Comparison of ENCODE assay signal across 1 cellular context in the genomic region with DNA sequence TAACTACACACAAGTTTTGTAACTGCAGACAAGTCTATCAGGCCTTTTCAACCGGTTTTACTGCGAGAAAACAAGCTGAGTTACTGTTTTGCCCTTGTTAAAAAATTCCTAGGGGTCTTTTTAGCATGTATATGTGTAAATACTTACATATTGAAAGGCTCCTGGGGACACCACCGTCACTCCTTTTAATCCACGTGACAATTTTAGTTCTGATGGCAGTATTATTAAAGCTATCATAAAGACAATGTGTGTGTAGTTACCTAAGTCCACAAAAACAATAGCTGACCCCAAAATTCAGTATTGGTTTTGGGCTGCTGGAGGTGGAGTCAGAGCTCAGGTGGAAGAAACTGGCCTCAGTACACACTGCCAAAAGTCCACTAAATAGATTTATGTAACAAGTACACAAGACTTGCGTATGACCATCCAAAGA.
TF ChIP-seq lines count a peak whose summit lies in the region.

No MANE protein-coding gene starts in this region.

TF ChIP-seq in HepG2, 621 proteins besides CTCF, POLR2A, EP300 and RAD21 (continued from another document):
- TF ChIP-seq, protein P1, sequence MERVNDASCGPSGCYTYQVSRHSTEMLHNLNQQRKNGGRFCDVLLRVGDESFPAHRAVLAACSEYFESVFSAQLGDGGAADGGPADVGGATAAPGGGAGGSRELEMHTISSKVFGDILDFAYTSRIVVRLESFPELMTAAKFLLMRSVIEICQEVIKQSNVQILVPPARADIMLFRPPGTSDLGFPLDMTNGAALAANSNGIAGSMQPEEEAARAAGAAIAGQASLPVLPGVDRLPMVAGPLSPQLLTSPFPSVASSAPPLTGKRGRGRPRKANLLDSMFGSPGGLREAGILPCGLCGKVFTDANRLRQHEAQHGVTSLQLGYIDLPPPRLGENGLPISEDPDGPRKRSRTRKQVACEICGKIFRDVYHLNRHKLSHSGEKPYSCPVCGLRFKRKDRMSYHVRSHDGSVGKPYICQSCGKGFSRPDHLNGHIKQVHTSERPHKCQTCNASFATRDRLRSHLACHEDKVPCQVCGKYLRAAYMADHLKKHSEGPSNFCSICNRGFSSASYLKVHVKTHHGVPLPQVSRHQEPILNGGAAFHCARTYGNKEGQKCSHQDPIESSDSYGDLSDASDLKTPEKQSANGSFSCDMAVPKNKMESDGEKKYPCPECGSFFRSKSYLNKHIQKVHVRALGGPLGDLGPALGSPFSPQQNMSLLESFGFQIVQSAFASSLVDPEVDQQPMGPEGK (CRISPR knock-in tag; IDR thresholded peaks at IDR 0.05): no peak
- TF ChIP-seq RXRB (CRISPR knock-in tag; IDR thresholded peaks at IDR 0.05; ENCODE audit: borderline replicate concordance): peak; percentile 28; the same call in 1 of the 2 replicates
- no peak for TF ChIP-seq JUNB (CRISPR knock-in tag; IDR thresholded peaks at IDR 0.05; ENCODE audit: borderline replicate concordance)
- no peak for TF ChIP-seq ZNF33B (CRISPR knock-in tag; IDR thresholded peaks at IDR 0.05)
- 0 out of 2 replicates have a peak, but pooled peaks have one; percentile 2 for TF ChIP-seq ZNF629 (CRISPR knock-in tag; conservative IDR thresholded peaks at IDR 0.05)
- TF ChIP-seq, protein P2, sequence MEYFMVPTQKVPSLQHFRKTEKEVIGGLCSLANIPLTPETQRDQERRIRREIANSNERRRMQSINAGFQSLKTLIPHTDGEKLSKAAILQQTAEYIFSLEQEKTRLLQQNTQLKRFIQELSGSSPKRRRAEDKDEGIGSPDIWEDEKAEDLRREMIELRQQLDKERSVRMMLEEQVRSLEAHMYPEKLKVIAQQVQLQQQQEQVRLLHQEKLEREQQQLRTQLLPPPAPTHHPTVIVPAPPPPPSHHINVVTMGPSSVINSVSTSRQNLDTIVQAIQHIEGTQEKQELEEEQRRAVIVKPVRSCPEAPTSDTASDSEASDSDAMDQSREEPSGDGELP (IDR thresholded peaks at IDR 0.05; ENCODE audit: borderline replicate concordance, low read depth): peak; percentile 27; the same call in 1 of the 2 replicates
- no peak for TF ChIP-seq FOXP1 (IDR thresholded peaks at IDR 0.05)
- TF ChIP-seq FOXP1 (CRISPR knock-in tag; IDR thresholded peaks at IDR 0.05): peak; percentile 63; the same call in 1 of the 2 replicates
- no peak for TF ChIP-seq ZNF44 (CRISPR knock-in tag; IDR thresholded peaks at IDR 0.05)
- TF ChIP-seq ZNF335 (CRISPR knock-in tag; IDR thresholded peaks at IDR 0.05): no peak
- no peak for TF ChIP-seq TP53 (CRISPR knock-in tag; conservative IDR thresholded peaks at IDR 0.05)
- no peak for TF ChIP-seq DNMT3B (CRISPR knock-in tag; conservative IDR thresholded peaks at IDR 0.05)
- TF ChIP-seq ZNF616 (CRISPR knock-in tag; IDR thresholded peaks at IDR 0.05; ENCODE audit: low read depth): no peak
- no peak for TF ChIP-seq ZNF883 (CRISPR knock-in tag; IDR thresholded peaks at IDR 0.05; ENCODE audit: not compliant biosample characterization)
- TF ChIP-seq NR2F2 (IDR thresholded peaks at IDR 0.05; ENCODE audit: borderline replicate concordance, low read depth): peak; percentile 22; the same call in 1 of the 2 replicates
- no peak for TF ChIP-seq ISL2 (CRISPR knock-in tag; IDR thresholded peaks at IDR 0.05)
- TF ChIP-seq NPAS2 (CRISPR knock-in tag; IDR thresholded peaks at IDR 0.05; ENCODE audit: borderline replicate concordance): no peak
- peak; percentile 39; the same call in 1 of the 2 replicates for TF ChIP-seq RBFOX2 (IDR thresholded peaks at IDR 0.05; ENCODE audit: low read depth, low read length)
- TF ChIP-seq ZC3H4 (CRISPR knock-in tag; IDR thresholded peaks at IDR 0.05; ENCODE audit: borderline replicate concordance): peak; percentile 78
- TF ChIP-seq NR1H2 (CRISPR knock-in tag; IDR thresholded peaks at IDR 0.05; ENCODE audit: borderline replicate concordance, low read depth): no peak
- peak; percentile 81 for TF ChIP-seq RBM22 (optimal IDR thresholded peaks at IDR 0.05; ENCODE audit: low read length)
- no peak for TF ChIP-seq ZBTB7B (CRISPR knock-in tag; IDR thresholded peaks at IDR 0.05)
- TF ChIP-seq, protein P3, sequence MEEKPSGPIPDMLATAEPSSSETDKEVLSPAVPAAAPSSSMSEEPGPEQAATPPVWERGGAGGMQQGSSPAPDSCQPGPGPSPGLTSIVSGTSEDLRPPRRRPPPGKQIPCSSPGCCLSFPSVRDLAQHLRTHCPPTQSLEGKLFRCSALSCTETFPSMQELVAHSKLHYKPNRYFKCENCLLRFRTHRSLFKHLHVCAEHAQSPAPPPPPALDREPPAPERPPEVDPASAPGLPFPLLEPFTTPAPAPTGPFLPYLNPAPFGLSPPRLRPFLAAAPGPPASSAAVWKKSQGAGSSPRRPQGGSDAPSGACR (CRISPR knock-in tag; IDR thresholded peaks at IDR 0.05): no peak
- TF ChIP-seq ZNF7 (CRISPR knock-in tag; IDR thresholded peaks at IDR 0.05): no peak
- no peak for TF ChIP-seq YY1 (IDR thresholded peaks at IDR 0.05; ENCODE audit: insufficient read depth, insufficient replicate concordance, low read depth, low read length)
- no peak for TF ChIP-seq NR3C1 (CRISPR knock-in tag; IDR thresholded peaks at IDR 0.05)
- TF ChIP-seq RFXAP (CRISPR knock-in tag; IDR thresholded peaks at IDR 0.05; ENCODE audit: borderline replicate concordance): no peak
